Comparison of ENCODE assay signal across 1 cellular context in the genomic region with DNA sequence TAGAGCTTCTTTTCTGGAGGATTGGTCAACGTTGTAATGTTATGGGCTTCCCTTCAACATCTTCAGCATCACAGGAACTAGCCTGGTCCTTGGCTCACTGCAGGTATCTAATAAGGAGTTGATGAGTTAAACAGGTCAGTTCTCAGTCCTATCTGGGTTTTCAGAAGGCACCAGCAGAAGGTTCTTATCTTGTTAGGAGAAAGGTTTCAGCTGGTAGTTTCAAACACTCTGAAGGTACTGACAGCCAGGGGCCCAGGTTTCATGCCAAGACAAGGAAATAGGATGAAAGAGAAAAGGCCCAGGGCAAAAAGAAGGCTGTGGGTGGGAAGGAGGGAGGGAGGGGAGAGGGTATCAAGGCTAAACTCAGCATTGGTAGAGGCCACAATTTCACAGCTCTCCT.
TF ChIP-seq lines count a peak whose summit lies in the region.

No MANE protein-coding gene starts in this region.

TF ChIP-seq in GM23338, 12 proteins besides CTCF, POLR2A, EP300 and RAD21 (continued from another document):
- TF ChIP-seq, protein P1, sequence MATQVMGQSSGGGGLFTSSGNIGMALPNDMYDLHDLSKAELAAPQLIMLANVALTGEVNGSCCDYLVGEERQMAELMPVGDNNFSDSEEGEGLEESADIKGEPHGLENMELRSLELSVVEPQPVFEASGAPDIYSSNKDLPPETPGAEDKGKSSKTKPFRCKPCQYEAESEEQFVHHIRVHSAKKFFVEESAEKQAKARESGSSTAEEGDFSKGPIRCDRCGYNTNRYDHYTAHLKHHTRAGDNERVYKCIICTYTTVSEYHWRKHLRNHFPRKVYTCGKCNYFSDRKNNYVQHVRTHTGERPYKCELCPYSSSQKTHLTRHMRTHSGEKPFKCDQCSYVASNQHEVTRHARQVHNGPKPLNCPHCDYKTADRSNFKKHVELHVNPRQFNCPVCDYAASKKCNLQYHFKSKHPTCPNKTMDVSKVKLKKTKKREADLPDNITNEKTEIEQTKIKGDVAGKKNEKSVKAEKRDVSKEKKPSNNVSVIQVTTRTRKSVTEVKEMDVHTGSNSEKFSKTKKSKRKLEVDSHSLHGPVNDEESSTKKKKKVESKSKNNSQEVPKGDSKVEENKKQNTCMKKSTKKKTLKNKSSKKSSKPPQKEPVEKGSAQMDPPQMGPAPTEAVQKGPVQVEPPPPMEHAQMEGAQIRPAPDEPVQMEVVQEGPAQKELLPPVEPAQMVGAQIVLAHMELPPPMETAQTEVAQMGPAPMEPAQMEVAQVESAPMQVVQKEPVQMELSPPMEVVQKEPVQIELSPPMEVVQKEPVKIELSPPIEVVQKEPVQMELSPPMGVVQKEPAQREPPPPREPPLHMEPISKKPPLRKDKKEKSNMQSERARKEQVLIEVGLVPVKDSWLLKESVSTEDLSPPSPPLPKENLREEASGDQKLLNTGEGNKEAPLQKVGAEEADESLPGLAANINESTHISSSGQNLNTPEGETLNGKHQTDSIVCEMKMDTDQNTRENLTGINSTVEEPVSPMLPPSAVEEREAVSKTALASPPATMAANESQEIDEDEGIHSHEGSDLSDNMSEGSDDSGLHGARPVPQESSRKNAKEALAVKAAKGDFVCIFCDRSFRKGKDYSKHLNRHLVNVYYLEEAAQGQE (IDR thresholded peaks at IDR 0.05; ENCODE audit: unreplicated experiment) = no peak
- no peak for TF ChIP-seq ZNF331 (CRISPR knock-in tag; IDR thresholded peaks at IDR 0.05; ENCODE audit: low read depth)
- TF ChIP-seq, protein P2, sequence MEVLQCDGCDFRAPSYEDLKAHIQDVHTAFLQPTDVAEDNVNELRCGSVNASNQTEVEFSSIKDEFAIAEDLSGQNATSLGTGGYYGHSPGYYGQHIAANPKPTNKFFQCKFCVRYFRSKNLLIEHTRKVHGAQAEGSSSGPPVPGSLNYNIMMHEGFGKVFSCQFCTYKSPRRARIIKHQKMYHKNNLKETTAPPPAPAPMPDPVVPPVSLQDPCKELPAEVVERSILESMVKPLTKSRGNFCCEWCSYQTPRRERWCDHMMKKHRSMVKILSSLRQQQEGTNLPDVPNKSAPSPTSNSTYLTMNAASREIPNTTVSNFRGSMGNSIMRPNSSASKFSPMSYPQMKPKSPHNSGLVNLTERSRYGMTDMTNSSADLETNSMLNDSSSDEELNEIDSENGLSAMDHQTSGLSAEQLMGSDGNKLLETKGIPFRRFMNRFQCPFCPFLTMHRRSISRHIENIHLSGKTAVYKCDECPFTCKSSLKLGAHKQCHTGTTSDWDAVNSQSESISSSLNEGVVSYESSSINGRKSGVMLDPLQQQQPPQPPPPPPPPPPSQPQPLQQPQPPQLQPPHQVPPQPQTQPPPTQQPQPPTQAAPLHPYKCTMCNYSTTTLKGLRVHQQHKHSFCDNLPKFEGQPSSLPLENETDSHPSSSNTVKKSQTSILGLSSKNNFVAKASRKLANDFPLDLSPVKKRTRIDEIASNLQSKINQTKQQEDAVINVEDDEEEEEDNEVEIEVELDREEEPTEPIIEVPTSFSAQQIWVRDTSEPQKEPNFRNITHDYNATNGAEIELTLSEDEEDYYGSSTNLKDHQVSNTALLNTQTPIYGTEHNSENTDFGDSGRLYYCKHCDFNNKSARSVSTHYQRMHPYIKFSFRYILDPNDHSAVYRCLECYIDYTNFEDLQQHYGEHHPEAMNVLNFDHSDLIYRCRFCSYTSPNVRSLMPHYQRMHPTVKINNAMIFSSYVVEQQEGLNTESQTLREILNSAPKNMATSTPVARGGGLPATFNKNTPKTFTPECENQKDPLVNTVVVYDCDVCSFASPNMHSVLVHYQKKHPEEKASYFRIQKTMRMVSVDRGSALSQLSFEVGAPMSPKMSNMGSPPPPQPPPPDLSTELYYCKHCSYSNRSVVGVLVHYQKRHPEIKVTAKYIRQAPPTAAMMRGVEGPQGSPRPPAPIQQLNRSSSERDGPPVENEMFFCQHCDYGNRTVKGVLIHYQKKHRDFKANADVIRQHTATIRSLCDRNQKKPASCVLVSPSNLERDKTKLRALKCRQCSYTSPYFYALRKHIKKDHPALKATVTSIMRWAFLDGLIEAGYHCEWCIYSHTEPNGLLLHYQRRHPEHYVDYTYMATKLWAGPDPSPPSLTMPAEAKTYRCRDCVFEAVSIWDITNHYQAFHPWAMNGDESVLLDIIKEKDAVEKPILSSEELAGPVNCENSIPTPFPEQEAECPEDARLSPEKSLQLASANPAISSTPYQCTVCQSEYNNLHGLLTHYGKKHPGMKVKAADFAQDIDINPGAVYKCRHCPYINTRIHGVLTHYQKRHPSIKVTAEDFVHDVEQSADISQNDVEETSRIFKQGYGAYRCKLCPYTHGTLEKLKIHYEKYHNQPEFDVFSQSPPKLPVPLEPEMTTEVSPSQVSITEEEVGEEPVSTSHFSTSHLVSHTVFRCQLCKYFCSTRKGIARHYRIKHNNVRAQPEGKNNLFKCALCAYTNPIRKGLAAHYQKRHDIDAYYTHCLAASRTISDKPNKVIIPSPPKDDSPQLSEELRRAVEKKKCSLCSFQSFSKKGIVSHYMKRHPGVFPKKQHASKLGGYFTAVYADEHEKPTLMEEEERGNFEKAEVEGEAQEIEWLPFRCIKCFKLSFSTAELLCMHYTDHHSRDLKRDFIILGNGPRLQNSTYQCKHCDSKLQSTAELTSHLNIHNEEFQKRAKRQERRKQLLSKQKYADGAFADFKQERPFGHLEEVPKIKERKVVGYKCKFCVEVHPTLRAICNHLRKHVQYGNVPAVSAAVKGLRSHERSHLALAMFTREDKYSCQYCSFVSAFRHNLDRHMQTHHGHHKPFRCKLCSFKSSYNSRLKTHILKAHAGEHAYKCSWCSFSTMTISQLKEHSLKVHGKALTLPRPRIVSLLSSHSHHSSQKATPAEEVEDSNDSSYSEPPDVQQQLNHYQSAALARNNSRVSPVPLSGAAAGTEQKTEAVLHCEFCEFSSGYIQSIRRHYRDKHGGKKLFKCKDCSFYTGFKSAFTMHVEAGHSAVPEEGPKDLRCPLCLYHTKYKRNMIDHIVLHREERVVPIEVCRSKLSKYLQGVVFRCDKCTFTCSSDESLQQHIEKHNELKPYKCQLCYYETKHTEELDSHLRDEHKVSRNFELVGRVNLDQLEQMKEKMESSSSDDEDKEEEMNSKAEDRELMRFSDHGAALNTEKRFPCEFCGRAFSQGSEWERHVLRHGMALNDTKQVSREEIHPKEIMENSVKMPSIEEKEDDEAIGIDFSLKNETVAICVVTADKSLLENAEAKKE (CRISPR knock-in tag; IDR thresholded peaks at IDR 0.05) = no peak
- no peak for TF ChIP-seq EZH2phosphoT487 (IDR thresholded peaks at IDR 0.05; ENCODE audit: unreplicated experiment)
- TF ChIP-seq EZH2 (IDR thresholded peaks at IDR 0.05; ENCODE audit: low read depth, unreplicated experiment) = no peak
- no peak for TF ChIP-seq NANOG (IDR thresholded peaks at IDR 0.05; ENCODE audit: borderline replicate concordance)
- TF ChIP-seq, protein P3, sequence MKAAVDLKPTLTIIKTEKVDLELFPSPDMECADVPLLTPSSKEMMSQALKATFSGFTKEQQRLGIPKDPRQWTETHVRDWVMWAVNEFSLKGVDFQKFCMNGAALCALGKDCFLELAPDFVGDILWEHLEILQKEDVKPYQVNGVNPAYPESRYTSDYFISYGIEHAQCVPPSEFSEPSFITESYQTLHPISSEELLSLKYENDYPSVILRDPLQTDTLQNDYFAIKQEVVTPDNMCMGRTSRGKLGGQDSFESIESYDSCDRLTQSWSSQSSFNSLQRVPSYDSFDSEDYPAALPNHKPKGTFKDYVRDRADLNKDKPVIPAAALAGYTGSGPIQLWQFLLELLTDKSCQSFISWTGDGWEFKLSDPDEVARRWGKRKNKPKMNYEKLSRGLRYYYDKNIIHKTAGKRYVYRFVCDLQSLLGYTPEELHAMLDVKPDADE (IDR thresholded peaks at IDR 0.05) = no peak
TF ChIP-seq in GM23338: peak in this region for 0.
